ENCODE assay signal across 25 cellular contexts in genomic region chr12:89083491-89083890, GRCh38.
"Had no signal": no experiment of that assay in that cellular context is flagged by ENCODE, and none has a peak within 500 bp of the region (broad histone marks: within the 10 kb centered on the region; RNA-seq: fewer than 3 reads in every experiment).

No MANE protein-coding gene starts in this region.

- FAIRE-seq: HepG2, RCC 7860 had no signal

- ATAC-seq: HepG2, T-cell had no signal

- H3K4me2 ChIP-seq: KMS-11, SK-N-SH had no signal

- DNase-seq: IMR-90, Kasumi-1, MV-4-11, NCI-H1048, NCI-H1105, NCI-H1417, NCI-H1436 treated with DMSO at 0.1 percent for 48 hours, NCI-H1694, NCI-H187 treated with DMSO at 0.1 percent for 48 hours, NCI-H2029 treated with DMSO at 0.1 percent for 48 hours, NCI-H2171 treated with DMSO at 0.1 percent for 48 hours, NCI-H446, NCI-H510A, NCI-H524 treated with DMSO at 0.1 percent for 48 hours, NCI-H69, NCI-H774, Right ventricle myocardium superior, RPMI8226, SIG-M5, SK-N-SH, SW 1271, T-cell had no signal

- H3K9me3 ChIP-seq: SK-N-SH had no signal

- H3K27ac ChIP-seq: KMS-11 had no signal

- H3K9ac ChIP-seq: KMS-11, SK-N-SH had no signal
